7 cellular contexts compared by ENCODE assay signal in the genomic region with DNA sequence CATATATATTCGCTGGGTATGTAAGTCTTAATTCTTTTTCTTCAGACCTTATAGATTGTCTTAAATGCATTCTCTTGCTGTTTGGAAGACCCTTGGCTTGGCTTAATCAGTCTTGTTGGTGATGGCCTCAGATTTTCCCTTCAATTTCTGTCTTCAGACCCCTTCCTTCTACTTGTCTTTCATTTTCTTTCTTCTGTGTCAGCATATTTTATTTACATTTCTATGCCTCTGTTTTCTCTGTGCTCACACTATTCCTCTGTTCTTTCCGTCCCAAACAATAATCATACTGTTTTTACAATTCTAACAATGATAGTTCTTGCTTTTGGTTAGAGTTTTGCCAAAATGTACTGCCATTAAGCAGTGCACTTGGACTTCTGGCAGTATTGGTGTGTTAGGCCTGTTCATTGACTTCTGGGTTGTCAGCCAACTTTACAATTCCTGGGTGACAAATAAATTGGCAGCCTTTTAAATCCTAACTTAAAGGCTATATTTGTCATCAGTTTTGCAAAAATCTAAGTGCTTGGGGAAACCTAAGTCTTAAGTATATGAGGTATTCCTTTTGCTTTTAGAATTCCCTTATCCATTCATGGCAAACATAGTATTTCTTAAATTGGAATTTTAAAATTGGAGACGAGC. TPM values are rescaled to one million over a fixed set of nuclear protein-coding genes. Genes with fewer than 3 reads are reported as not detected.
DNase-seq lines count a peak whose midpoint lies in the region; ATAC-seq, FAIRE-seq and TF ChIP-seq lines count a peak whose summit lies in the region.

No MANE protein-coding gene starts in this region.

- no peak overlapping the region for H3K9ac ChIP-seq in keratinocyte (ENCODE audit: control insufficient read depth, extremely low read depth, insufficient read depth, low read length)

- H3K4me1 ChIP-seq in keratinocyte (ENCODE audit: control insufficient read depth, extremely low read depth, insufficient read depth, low read length): peaks cover 19% of the 10 kb centered on the region
- H3K4me1 ChIP-seq in tibial artery: peaks cover 10 to 44% (median 16%) of the 10 kb centered on the region in 4 donors

- H3K27ac ChIP-seq in brain microvascular endothelial cell (peak overlapping the region; percentile 91), keratinocyte (ENCODE audit: control insufficient read depth, insufficient read depth, low read length) (peak overlapping the region; percentile 61), tibial artery (peak overlapping the region; percentile 12 to 50)

- no peaks in the 10 kb centered on the region for H3K27me3 ChIP-seq in brain microvascular endothelial cell (replicated peaks)
- H3K27me3 ChIP-seq in keratinocyte (ENCODE audit: control insufficient read depth, extremely low read depth, insufficient read depth, low read length): no peaks in the 10 kb centered on the region
- H3K27me3 ChIP-seq in tibial artery: no peaks in the 10 kb centered on the region

- no peaks in the 10 kb centered on the region for H3K9me1 ChIP-seq in keratinocyte (ENCODE audit: control insufficient read depth, extremely low read depth, insufficient read depth, low read length)

- TF ChIP-seq CTCF in brain microvascular endothelial cell (IDR thresholded peaks at IDR 0.05; ENCODE audit: low read depth, low read length, missing control alignments) (no peak), keratinocyte (optimal IDR thresholded peaks at IDR 0.05 in 1 of 3, IDR thresholded peaks at IDR 0.05 in 1 of 3, conservative IDR thresholded peaks at IDR 0.05 in 1 of 3; ENCODE audit: extremely low read depth in 1 of 3, insufficient read depth in 2 of 3, low read length in 3 of 3) (no peak), tibial artery (IDR thresholded peaks at IDR 0.05) (no peak)

- FAIRE-seq in keratinocyte (lab: Jason Lieb, UNC): no peak

- H3K4me3 ChIP-seq in brain microvascular endothelial cell (ENCODE audit: low read depth, low read length) (no peak overlapping the region), keratinocyte (ENCODE audit: control insufficient read depth in 2 of 3, extremely low read depth in 1 of 3, insufficient read depth in 2 of 3, low read depth in 1 of 3, low read length in 3 of 3) (peak overlapping the region in 1 of 3 experiments; percentile 13), tibial artery (no peak overlapping the region)

- DNase-seq in brain microvascular endothelial cell (no peak), keratinocyte (ENCODE audit: low read depth, low spot score) (no peak), tibial artery (no peak), nucleus accumbens (lab: John Stamatoyannopoulos, UW) (no peak), CD1c-positive myeloid dendritic cell (ENCODE audit: extremely low spot score) (no peak)
- no peak for DNase-seq in activated CD8-positive, alpha-beta memory T cell treated with anti-CD3 and anti-CD28 coated beads for 24 hours

- no peak overlapping the region for H2AFZ ChIP-seq in keratinocyte (ENCODE audit: control insufficient read depth, low read length)

- in situ Hi-C loops in brain microvascular endothelial cell (cut with HindIII; ENCODE audit: low pct_ligation_motif_present, low sequenced_read_pairs): no loop called here

- H3K4me2 ChIP-seq in keratinocyte (ENCODE audit: control insufficient read depth, extremely low read depth, insufficient read depth, low read depth, low read length): peak overlapping the region; percentile 65

- ATAC-seq in HG02759 (IDR thresholded peaks at IDR 0.05; ENCODE audit: unreplicated experiment): peak; percentile 8

- no peaks in the 10 kb centered on the region for H4K20me1 ChIP-seq in keratinocyte (ENCODE audit: control insufficient read depth, extremely low read depth, insufficient read depth, low read length)

- H3K9me3 ChIP-seq in keratinocyte (ENCODE audit: control insufficient read depth, low read depth, low read length): no peaks in the 10 kb centered on the region
- H3K9me3 ChIP-seq in tibial artery: no peaks in the 10 kb centered on the region

- H3K79me2 ChIP-seq in keratinocyte (ENCODE audit: control insufficient read depth, insufficient read depth, low read length): peaks cover 87% of the 10 kb centered on the region

- no peaks in the 10 kb centered on the region for H3K36me3 ChIP-seq in brain microvascular endothelial cell (replicated peaks)
- no peaks in the 10 kb centered on the region for H3K36me3 ChIP-seq in keratinocyte (ENCODE audit: control insufficient read depth in 2 of 2, extremely low read depth in 1 of 2, insufficient read depth in 2 of 2, low read length in 2 of 2)
- no peaks in the 10 kb centered on the region for H3K36me3 ChIP-seq in tibial artery

- dilution Hi-C loops in keratinocyte (cut with MboI; ENCODE audit: extremely low pct_ligation_motif_present, low sequenced_read_pairs): no loop called here

- intact Hi-C loops in tibial artery (cut with DNase I; ENCODE audit: low total_unique reads): no loop called here

RNA-seq across cellular contexts. Expression of a gene that starts 8.0 kb away (rescaled TPM):
- 5.0 to 8.8 TPM (median 7.6 TPM) in 3 replicates for polyA plus RNA-seq in keratinocyte
- 7.6 TPM for polyA plus RNA-seq in keratinocyte (2011; ENCODE audit: low read depth)
- 4.1 and 6.5 TPM in 2 replicates for polyA plus RNA-seq in keratinocyte (2011; cell fraction: cytosol; rRNA removed)
- polyA plus RNA-seq in keratinocyte (2011; cell fraction: nucleus; rRNA removed): 5.7 and 8.3 TPM in 2 replicates
- 5.7 and 8.7 TPM in 2 replicates for polyA plus RNA-seq in keratinocyte (2012; ENCODE audit: low replicate concordance)
- polyA minus RNA-seq in keratinocyte: 1.4 to 5.8 TPM (median 2.7 TPM) in 3 replicates
- polyA minus RNA-seq in keratinocyte (2011; cell fraction: cytosol; rRNA and poly(A)+ RNA removed): 7.7 TPM
- polyA minus RNA-seq in keratinocyte (2011; cell fraction: nucleus; rRNA and poly(A)+ RNA removed): 7.8 and 11.7 TPM in 2 replicates

Comparison
In these comparisons a context has a peak if more than half of its experiments do, and no peak if none do; other contexts are left out.
1. H3K27ac ChIP-seq: peak in every context shown above with its lines; median percentile 91 in brain microvascular endothelial cell; 61 in keratinocyte; 31 in tibial artery.